Comparison of ENCODE assay signal across 15 cellular contexts in genomic region chr21:36718951-36719501, GRCh38. TPM values are rescaled to one million over a fixed set of nuclear protein-coding genes. Genes with fewer than 3 reads are reported as not detected.
DNase-seq lines count a peak whose midpoint lies in the region; ATAC-seq and TF ChIP-seq lines count a peak whose summit lies in the region.
"Had no signal": no experiment of that assay in that cellular context is flagged by ENCODE, and none has a peak within 500 bp of the region (broad histone marks: within the 10 kb centered on the region; RNA-seq: fewer than 3 reads in every experiment).

No MANE protein-coding gene starts in this region.

- no peak for TF ChIP-seq POLR2A in sigmoid colon (IDR thresholded peaks at IDR 0.05)

- H3K27me3 ChIP-seq in sigmoid colon: peaks cover 0 to 79% (median 24%) of the 10 kb centered on the region in 3 donors

- H3K36me3 ChIP-seq in sigmoid colon: no peaks in the 10 kb centered on the region

- H3K4me3 ChIP-seq in sigmoid colon: no peak overlapping the region
- H3K4me3 ChIP-seq: skin epidermis had no signal

- no peaks in the 10 kb centered on the region for H3K9me3 ChIP-seq in sigmoid colon

- DNase-seq in HPDE6-E6E7 (ENCODE audit: extremely low spot score) (peak; percentile 66), amygdala (lab: John Stamatoyannopoulos, UW) (peak in 47 of 56 donors; percentile 4 to 86 (median 53)), islet precursor cell (peak; percentile 72), sigmoid colon (peak; percentile 61), omental fat pad (ENCODE audit: low spot score) (no peak), Kasumi-1 (lab: John Stamatoyannopoulos, UW) (no peak), NCI-H82 treated with DMSO at 0.1 percent for 48 hours (lab: John Stamatoyannopoulos, UW; ENCODE audit: unreplicated experiment) (no peak)
- DNase-seq: activated CD4-positive, alpha-beta T cell treated with anti-CD3 and anti-CD28 coated beads, Interleukin-2, amount 50 U/mL, for 48 hours; activated naive CD4-positive, alpha-beta T cell treated with anti-CD3 and anti-CD28 coated beads for 36 hours; NCI-H774 had no signal

- ATAC-seq in GM18907 (IDR thresholded peaks at IDR 0.05; ENCODE audit: unreplicated experiment): no peak
- ATAC-seq in omental fat pad (ENCODE audit: low FRiP score): no peak
- ATAC-seq: SK-N-SH treated with all-trans-retinoic acid at 6 μM for 48 hours had no signal

- no peak for TF ChIP-seq CTCF in sigmoid colon (IDR thresholded peaks at IDR 0.05)
- no peak for TF ChIP-seq CTCF in omental fat pad (IDR thresholded peaks at IDR 0.05)

- intact Hi-C loops in sigmoid colon (cut with DNase I): no loop called here

- peak overlapping the region in 1 of 4 donors; percentile 53 for H3K27ac ChIP-seq in sigmoid colon
- H3K27ac ChIP-seq: skin epidermis had no signal

- no peak for TF ChIP-seq EP300 in sigmoid colon (IDR thresholded peaks at IDR 0.05)

- 18 to 69% methylated on average over 18 of the region's 18 CpGs for WGBS in sigmoid colon, 2 donors

- H3K4me1 ChIP-seq in sigmoid colon: no peaks in the 10 kb centered on the region

RNA-seq across cellular contexts. Expression of gene SIM2, which starts 20.1 kb away (rescaled TPM):
- total RNA-seq in sigmoid colon (not detected), omental fat pad (1 to 10 TPM in 1 of 4 donors, not detected in 3; 3.2 TPM)
- polyA plus RNA-seq in sigmoid colon: under 1 TPM in 2 of 3 donors, not detected in 1; 0.01 to 0.60 TPM
- total RNA-seq: CD4-positive, alpha-beta T cell; lung microvascular endothelial cell had no signal

Comparison
In these comparisons a context has a peak if more than half of its experiments do, and no peak if none do; other contexts are left out.
1. DNase-seq: peak in HPDE6-E6E7 (single experiment), amygdala (47 of 56), islet precursor cell (single experiment) and sigmoid colon (single experiment); none in omental fat pad (single experiment), Kasumi-1 (0 of 2) and NCI-H82 treated with DMSO at 0.1 percent for 48 hours (single experiment).